1 cellular context compared by ENCODE assay signal in the genomic region with DNA sequence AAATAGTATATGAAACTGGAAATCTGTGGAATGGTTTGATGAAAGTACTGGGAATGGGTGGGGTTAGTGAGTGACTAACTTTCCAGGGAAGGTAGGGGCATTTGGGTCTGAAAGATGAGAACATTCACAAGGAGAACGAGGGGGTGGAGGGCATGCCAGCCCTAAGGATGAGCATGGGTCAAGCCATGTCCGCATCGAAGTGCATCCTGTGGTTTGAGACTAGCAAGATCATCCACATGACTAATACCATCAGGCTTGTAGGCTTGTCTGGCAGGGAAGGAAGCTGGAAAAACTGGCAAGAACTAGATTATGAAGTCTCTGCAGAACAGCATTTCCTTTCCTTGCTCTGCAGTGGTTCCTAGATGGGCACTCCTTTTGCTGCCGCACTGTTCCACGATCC.
TF ChIP-seq lines count a peak whose summit lies in the region.

No MANE protein-coding gene starts in this region.

TF ChIP-seq in IMR-90, 13 proteins besides CTCF, POLR2A, EP300 and RAD21 (continued from another document):
- no peak for TF ChIP-seq ELK1 (IDR thresholded peaks at IDR 0.05; ENCODE audit: borderline replicate concordance, low read depth, low read length)
- TF ChIP-seq, protein P1, sequence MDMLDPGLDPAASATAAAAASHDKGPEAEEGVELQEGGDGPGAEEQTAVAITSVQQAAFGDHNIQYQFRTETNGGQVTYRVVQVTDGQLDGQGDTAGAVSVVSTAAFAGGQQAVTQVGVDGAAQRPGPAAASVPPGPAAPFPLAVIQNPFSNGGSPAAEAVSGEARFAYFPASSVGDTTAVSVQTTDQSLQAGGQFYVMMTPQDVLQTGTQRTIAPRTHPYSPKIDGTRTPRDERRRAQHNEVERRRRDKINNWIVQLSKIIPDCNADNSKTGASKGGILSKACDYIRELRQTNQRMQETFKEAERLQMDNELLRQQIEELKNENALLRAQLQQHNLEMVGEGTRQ (IDR thresholded peaks at IDR 0.05; ENCODE audit: low read depth, low read length) = no peak
- peak; percentile 73 for TF ChIP-seq FOS (IDR thresholded peaks at IDR 0.05; ENCODE audit: low read depth, low read length)
